37 cellular contexts compared by ENCODE assay signal in the genomic region with DNA sequence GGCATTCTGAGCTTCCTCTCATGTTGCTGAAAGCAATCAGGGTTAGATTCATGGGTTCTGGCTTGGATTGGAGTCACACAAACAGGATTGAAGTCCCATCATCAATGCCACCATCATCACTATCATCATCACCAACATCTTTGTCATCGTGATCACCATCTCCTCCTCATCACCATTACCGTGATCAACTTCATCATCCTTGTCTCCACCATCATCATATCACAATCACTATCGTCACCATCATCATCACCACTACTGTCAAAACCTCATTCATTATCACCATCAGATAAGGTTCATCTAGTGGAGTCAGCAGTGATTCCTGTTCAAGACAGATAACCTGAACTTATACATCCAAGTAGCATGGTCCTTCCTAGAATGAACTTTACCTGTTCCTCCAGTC.
"Had no signal": no experiment of that assay in that cellular context is flagged by ENCODE, and none has a peak within 500 bp of the region (broad histone marks: within the 10 kb centered on the region; RNA-seq: fewer than 3 reads in every experiment).

No MANE protein-coding gene starts in this region.

- H3K9me3 ChIP-seq: adrenal gland, body of pancreas, breast epithelium had no signal

- H3K4me3 ChIP-seq: adrenal gland, body of pancreas, breast epithelium, cardiac muscle cell had no signal

- H3K36me3 ChIP-seq: adrenal gland, brain microvascular endothelial cell, breast epithelium, cardiac muscle cell, WERI-Rb-1 had no signal

- H3K27me3 ChIP-seq: adrenal gland, body of pancreas, brain microvascular endothelial cell, breast epithelium, cardiac muscle cell had no signal

- ATAC-seq: activated CD4-positive, alpha-beta T cell treated with anti-CD3 and anti-CD28 coated beads for 36 hours; activated CD4-positive, CD25-positive, alpha-beta regulatory T cell treated with anti-CD3 and anti-CD28 coated beads, Interleukin-2, amount 50 U/mL, for 24 hours; activated CD8-positive, alpha-beta T cell treated with anti-CD3 and anti-CD28 coated beads for 36 hours; activated naive CD4-positive, alpha-beta T cell treated with anti-CD3 and anti-CD28 coated beads, Interleukin-2, amount 50 U/mL, for 72 hours; activated T-cell treated with anti-CD3 and anti-CD28 coated beads, Interleukin-2, amount 50 U/mL, for 4 hours; activated T-cell treated with anti-CD3 and anti-CD28 coated beads, Interleukin-2, amount 50 U/mL, for 72 hours; activated T-helper 17 cell treated with anti-CD3 and anti-CD28 coated beads, Interleukin-2, amount 50 U/mL, for 72 hours; body of pancreas; WTC11 had no signal

- DNase-seq: activated CD4-positive, alpha-beta T cell treated with anti-CD3 and anti-CD28 coated beads for 1 hour; activated CD4-positive, alpha-beta T cell treated with anti-CD3 and anti-CD28 coated beads for 36 hours; activated CD4-positive, alpha-beta T cell treated with anti-CD3 and anti-CD28 coated beads for 48 hours; activated CD4-positive, alpha-beta T cell treated with anti-CD3 and anti-CD28 coated beads, Interleukin-2, amount 10 ng/mL, durations not matched to agents 7 days and 5 days; activated CD4-positive, alpha-beta T cell treated with anti-CD3 and anti-CD28 coated beads, Interleukin-2, amount 50 U/mL, for 48 hours; activated CD4-positive, CD25-positive, alpha-beta regulatory T cell; activated CD8-positive, alpha-beta memory T cell treated with anti-CD3 and anti-CD28 coated beads, Interleukin-2, amount 50 U/mL, for 4 hours; activated CD8-positive, alpha-beta T cell treated with anti-CD3 and anti-CD28 coated beads for 36 hours; activated effector memory CD4-positive, alpha-beta T cell treated with anti-CD3 and anti-CD28 coated beads, Interleukin-2, amount 50 U/mL, for 16 hours; activated gamma-delta T cell treated with Interleukin-2 at 50 U/mL for 16 hours; activated naive CD4-positive, alpha-beta T cell; activated naive CD4-positive, alpha-beta T cell treated with anti-CD3 and anti-CD28 coated beads for 36 hours; activated naive CD4-positive, alpha-beta T cell treated with anti-CD3 and anti-CD28 coated beads, Interleukin-2, amount 50 U/mL, for 16 hours; activated naive CD8-positive, alpha-beta T cell treated with anti-CD3 and anti-CD28 coated beads for 36 hours; activated T-cell treated with anti-CD3 and anti-CD28 coated beads for 4 hours; activated T-cell treated with anti-CD3 and anti-CD28 coated beads, Interleukin-2, amount 50 U/mL, for 1 hour; activated T-cell treated with anti-CD3 and anti-CD28 coated beads, Interleukin-2, amount 50 U/mL, for 4 hours; activated T-cell treated with anti-CD3 and anti-CD28 coated beads, Interleukin-2, amount 50 U/mL, for 72 hours; adrenal gland; amniotic stem cell; aorta; body of pancreas; brain microvascular endothelial cell; caudate nucleus; cerebellar nuclear complex; T-helper 1 cell; T-helper 2 cell; T-helper 9 cell; WERI-Rb-1 had no signal

- H3K27ac ChIP-seq: adrenal gland, body of pancreas, brain microvascular endothelial cell, breast epithelium, cardiac muscle cell, WERI-Rb-1 had no signal

- FAIRE-seq: astrocyte, TTC549 had no signal

- H3K4me1 ChIP-seq: adrenal gland, body of pancreas, breast epithelium had no signal
